Comparison of ENCODE assay signal across 7 cellular contexts in the genomic region with DNA sequence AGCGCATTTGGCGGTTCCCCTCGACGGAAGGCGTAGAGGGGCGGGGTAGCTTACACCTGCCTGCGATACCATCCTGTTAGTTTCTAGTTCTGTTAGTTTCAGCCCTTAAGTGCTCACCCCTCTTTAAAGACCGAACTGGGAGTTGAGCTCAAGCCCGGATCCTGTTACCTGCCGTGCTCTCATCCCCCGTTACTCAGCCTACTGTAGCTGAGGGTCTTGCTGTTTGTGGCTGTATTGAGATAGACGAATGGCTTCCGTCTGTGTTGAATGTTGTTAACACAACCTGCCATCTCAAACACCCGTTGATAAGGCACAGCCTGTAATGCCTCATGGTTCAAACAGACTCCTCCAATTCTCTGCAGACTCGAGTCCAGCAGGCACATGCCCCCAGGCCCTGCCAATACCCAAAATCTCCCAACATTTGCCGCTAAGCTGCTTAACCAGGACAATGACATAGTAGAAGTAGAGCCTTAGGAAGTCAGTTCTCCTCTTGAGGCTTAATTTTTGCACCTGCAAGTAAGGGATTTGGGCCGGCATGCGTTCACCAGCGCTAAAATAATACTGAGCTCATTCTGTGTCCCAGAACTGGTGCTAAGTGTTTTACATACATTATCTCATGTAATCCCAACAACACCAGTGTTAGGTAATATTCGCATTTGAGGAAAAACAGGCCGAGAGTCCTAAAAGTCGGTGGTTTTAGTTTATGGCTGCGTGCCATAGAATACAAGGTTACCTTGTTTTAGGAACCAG. TPM values are rescaled to one million over a fixed set of nuclear protein-coding genes. Genes with fewer than 3 reads are reported as not detected.
DNase-seq lines count a peak whose midpoint lies in the region; ATAC-seq and TF ChIP-seq lines count a peak whose summit lies in the region.

No MANE protein-coding gene starts in this region.

- no peak for TF ChIP-seq EP300 in transverse colon (IDR thresholded peaks at IDR 0.05; ENCODE audit: low read depth)

- H3K9me3 ChIP-seq in Peyer's patch (no peaks in the 10 kb centered on the region), lung (ENCODE audit: control insufficient read depth in 2 of 2, insufficient read depth in 1 of 2, low read length in 1 of 2) (no peaks in the 10 kb centered on the region), transverse colon (no peaks in the 10 kb centered on the region)

- H3K36me3 ChIP-seq in Peyer's patch (no peaks in the 10 kb centered on the region), lung (ENCODE audit: control insufficient read depth in 2 of 2, insufficient read depth in 2 of 2, low read length in 2 of 2) (peaks cover 0 to 3% of the 10 kb centered on the region in 2 donors), transverse colon (no peaks in the 10 kb centered on the region)

- H3K4me1 ChIP-seq in Peyer's patch (peaks cover 0 to 7% (median 1%) of the 10 kb centered on the region in 4 donors), lung (ENCODE audit: control insufficient read depth in 2 of 2, insufficient read depth in 2 of 2, low read length in 2 of 2) (peaks cover 0 to 4% of the 10 kb centered on the region in 2 donors), transverse colon (peaks cover 0 to 27% (median 13%) of the 10 kb centered on the region in 4 donors)

- TF ChIP-seq CTCF in GM20000 (IDR thresholded peaks at IDR 0.05; ENCODE audit: extremely low read depth, missing control alignments): no peak
- TF ChIP-seq CTCF in Peyer's patch (IDR thresholded peaks at IDR 0.05): no peak
- no peak for TF ChIP-seq CTCF in coronary artery (IDR thresholded peaks at IDR 0.05)
- no peak for TF ChIP-seq CTCF in lung (IDR thresholded peaks at IDR 0.05; ENCODE audit: control extremely low read depth, extremely low read depth)
- no peak for TF ChIP-seq CTCF in transverse colon (IDR thresholded peaks at IDR 0.05)

- peak; percentile 21 for ATAC-seq in HG03558 (IDR thresholded peaks at IDR 0.05; ENCODE audit: extremely low read depth, unreplicated experiment)
- peak; percentile 25 for ATAC-seq in lung (ENCODE audit: insufficient read depth, low FRiP score)

- in situ Hi-C loops in transverse colon (cut with MboI; ENCODE audit: low pct_ligation_motif_present in 1 of 4, low pct_unique_long_range_greater_than_20kb in 1 of 4, low sequenced_read_pairs in 3 of 4): no loop called here

- H3K4me3 ChIP-seq in Peyer's patch (peak overlapping the region; percentile 76 to 93 (median 88)), coronary artery (peak overlapping the region; percentile 84), lung (peak overlapping the region; percentile 84), transverse colon (peak overlapping the region; percentile 61 to 91 (median 87))

- intact Hi-C loops in transverse colon (cut with DNase I; ENCODE audit: low total_unique reads): no loop called here

- TF ChIP-seq POLR2A in Peyer's patch (IDR thresholded peaks at IDR 0.05) (no peak), transverse colon (IDR thresholded peaks at IDR 0.05) (no peak)

- H3K27me3 ChIP-seq in Peyer's patch: no peaks in the 10 kb centered on the region
- H3K27me3 ChIP-seq in lung (ENCODE audit: control insufficient read depth, insufficient read depth): no peaks in the 10 kb centered on the region
- H3K27me3 ChIP-seq in transverse colon: no peaks in the 10 kb centered on the region

- DNase-seq in ELR (ENCODE audit: low read depth) (peak; percentile 35), GM20000 (ENCODE audit: low spot score) (peak; percentile 62), Peyer's patch (peak in 2 of 3 donors; percentile 54 to 63), coronary artery (ENCODE audit: low spot score) (no peak), lung (ENCODE audit: low spot score) (no peak), transverse colon (peak; percentile 75)

- WGBS in lung, 2 donors: 6 to 9% methylated on average over 23 of the region's 23 CpGs
- 7 to 12% methylated on average over 7 to 23 of the region's 23 CpGs for WGBS in transverse colon (ENCODE audit: low coverage in 1 of 2), 2 donors

- H3K27ac ChIP-seq in Peyer's patch: peak overlapping the region; percentile 99 to 100 (median 100)
- peak overlapping the region; percentile 98 to 100 for H3K27ac ChIP-seq in coronary artery
- peak overlapping the region; percentile 99 to 100 for H3K27ac ChIP-seq in lung (ENCODE audit: low read depth in 1 of 2, low read length in 1 of 2)
- peak overlapping the region; percentile 98 to 100 (median 100) for H3K27ac ChIP-seq in transverse colon

RNA-seq across cellular contexts. Expression of a gene that starts 1.3 kb away (rescaled TPM):
- 10 to 100 TPM in 2 of 4 donors, 1 to 10 TPM in 2; 3.9 to 31.4 (median 9.5) TPM for total RNA-seq in Peyer's patch
- 10 to 100 TPM; 24.7 to 45.8 TPM for total RNA-seq in lung
- polyA plus RNA-seq in lung: 1 to 10 TPM; 3.3 TPM
- 10 to 100 TPM in 1 of 4 donors, 1 to 10 TPM in 3; 3.5 to 21.9 (median 7.1) TPM for total RNA-seq in transverse colon

Comparison
In these comparisons a context has a peak if more than half of its experiments do, and no peak if none do; other contexts are left out.
1. DNase-seq: peak in ELR (single experiment), GM20000 (single experiment), Peyer's patch (2 of 3) and transverse colon (single experiment); none in coronary artery (single experiment) and lung (single experiment).
2. Peak in every context shown above with its lines, with median percentiles within 50 percentile points of each other: H3K27ac ChIP-seq and H3K4me3 ChIP-seq.